ENCODE assay signal across 17 cellular contexts in the genomic region with DNA sequence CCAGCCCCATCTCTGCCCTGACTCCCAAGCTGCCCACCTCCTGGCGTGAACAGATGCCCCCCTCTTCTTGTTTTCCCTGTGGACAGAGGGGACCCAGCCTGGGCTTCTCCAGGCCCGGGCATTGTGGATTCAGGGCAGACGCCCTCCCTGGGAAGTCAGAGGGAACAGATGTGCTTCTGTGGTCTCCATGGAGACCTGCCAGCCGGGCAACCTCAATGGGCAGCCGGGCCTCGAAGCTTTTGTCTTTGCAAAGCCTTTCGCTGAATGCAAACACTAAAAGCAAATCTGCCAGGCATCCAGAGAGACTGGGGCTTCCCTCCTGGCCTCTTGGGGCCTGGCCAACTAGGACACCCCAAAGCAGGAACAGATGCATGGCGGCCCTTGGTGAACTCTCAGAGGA.
DNase-seq lines count a peak whose midpoint lies in the region; ATAC-seq and TF ChIP-seq lines count a peak whose summit lies in the region.
"Had no signal": no experiment of that assay in that cellular context is flagged by ENCODE, and none has a peak within 500 bp of the region (broad histone marks: within the 10 kb centered on the region; RNA-seq: fewer than 3 reads in every experiment).

No MANE protein-coding gene starts in this region.

- no peak overlapping the region for H4K5ac ChIP-seq in mesendoderm (ENCODE audit: low read length)

- no peak overlapping the region for H3K18ac ChIP-seq in mesendoderm (ENCODE audit: low read length)

- no peak overlapping the region for H3K9ac ChIP-seq in mesendoderm (ENCODE audit: low read length)
- H3K9ac ChIP-seq: BLaER1 treated with 17β-estradiol and CSF1 and Interleukin-3, amounts not matched to agents 10 nM and 100 nM; parathyroid adenoma had no signal

- no peak overlapping the region for H4K8ac ChIP-seq in mesendoderm (ENCODE audit: low read depth, low read length)

- no CpG with 5 or more reads among the region's 8 CpGs for WGBS in mesendoderm (ENCODE audit: extremely low coverage, insufficient coverage, low lambda C conversion rate)
- 75 to 95% (median 89%) methylated on average over 8 of the region's 8 CpGs for WGBS in spleen, 5 donors

- H3K27ac ChIP-seq in mesendoderm (ENCODE audit: low read depth, low read length) (no peak overlapping the region), spleen (no peak overlapping the region)
- H3K27ac ChIP-seq: BLaER1 treated with 17β-estradiol and CSF1 and Interleukin-3, amounts not matched to agents 10 nM and 100 nM; breast epithelium; parathyroid adenoma had no signal

- H3K23ac ChIP-seq in mesendoderm (ENCODE audit: low read length) = no peak overlapping the region

- H3K56ac ChIP-seq in mesendoderm (ENCODE audit: low read length) = no peak overlapping the region

- no peak for TF ChIP-seq POLR2A in spleen (IDR thresholded peaks at IDR 0.05)

- no peak for ATAC-seq in HG02884 (IDR thresholded peaks at IDR 0.05; ENCODE audit: unreplicated experiment)
- ATAC-seq in activated CD4-positive, CD25-positive, alpha-beta regulatory T cell treated with anti-CD3 and anti-CD28 coated beads, Interleukin-2, amount 50 U/mL, for 24 hours = no peak
- ATAC-seq: activated CD4-positive, alpha-beta T cell treated with anti-CD3 and anti-CD28 coated beads for 36 hours; naive thymus-derived CD4-positive, alpha-beta T cell had no signal

- H3K36me3 ChIP-seq in mesendoderm (ENCODE audit: control insufficient read depth, insufficient read depth, low read length) (no peaks in the 10 kb centered on the region), spleen (no peaks in the 10 kb centered on the region)
- H3K36me3 ChIP-seq: BLaER1 treated with 17β-estradiol and CSF1 and Interleukin-3, amounts not matched to agents 10 nM and 100 nM; breast epithelium had no signal

- no peak overlapping the region for H2BK5ac ChIP-seq in mesendoderm (ENCODE audit: low read length)

- DNase-seq in C1 segment of cervical spinal cord (lab: John Stamatoyannopoulos, UW) (peak in 9 of 14 donors; percentile 4 to 69 (median 24)), NCI-H128 (lab: John Stamatoyannopoulos, UW; ENCODE audit: unreplicated experiment) (peak; percentile 74), NCI-H748 treated with DMSO at 0.1 percent for 48 hours (lab: John Stamatoyannopoulos, UW) (peak; percentile 10), mesendoderm (peak; percentile 14), spleen (no peak), NCI-H2227 treated with DMSO at 0.1 percent for 48 hours (lab: John Stamatoyannopoulos, UW) (no peak)
- DNase-seq: activated CD4-positive, alpha-beta T cell treated with anti-CD3 and anti-CD28 coated beads for 36 hours; foreskin fibroblast; naive thymus-derived CD4-positive, alpha-beta T cell; stimulated activated CD4-positive, alpha-beta T cell treated with anti-CD3 and anti-CD28 coated beads, Interleukin-4, amount 100 ng/mL, for 4 hours; SW 1271 had no signal

- H3K79me2 ChIP-seq in mesendoderm (ENCODE audit: control insufficient read depth, insufficient read depth, low read length) = no peaks in the 10 kb centered on the region
- H3K79me2 ChIP-seq: parathyroid adenoma had no signal

- intact Hi-C loops in spleen (cut with DNase I; ENCODE audit: low total_unique reads) = no loop called here

- no peak overlapping the region for H2BK15ac ChIP-seq in mesendoderm (replicated peaks; ENCODE audit: low read depth)

- H3K79me1 ChIP-seq in mesendoderm (ENCODE audit: low read length) = no peaks in the 10 kb centered on the region

- H3K4ac ChIP-seq in mesendoderm (ENCODE audit: low read depth, low read length) = no peak overlapping the region

- H2BK120ac ChIP-seq in mesendoderm (ENCODE audit: low read depth, low read length) = no peak overlapping the region

- H3K4me3 ChIP-seq in mesendoderm (ENCODE audit: low read length) = no peak overlapping the region
- H3K4me3 ChIP-seq in spleen = no peak overlapping the region
- H3K4me3 ChIP-seq: BLaER1 treated with 17β-estradiol and CSF1 and Interleukin-3, amounts not matched to agents 10 nM and 100 nM; breast epithelium; smooth muscle cell had no signal

- H2AK5ac ChIP-seq in mesendoderm (ENCODE audit: low read length) = no peak overlapping the region

- no peak for TF ChIP-seq CTCF in spleen (IDR thresholded peaks at IDR 0.05 in 8 of 11, conservative IDR thresholded peaks at IDR 0.05 in 3 of 11)

- no peaks in the 10 kb centered on the region for H3K27me3 ChIP-seq in mesendoderm (ENCODE audit: insufficient read depth, low read length, poor library complexity)
- peaks cover 0 to 5% (median 0%) of the 10 kb centered on the region in 7 donors for H3K27me3 ChIP-seq in spleen (replicated peaks in 1 of 7)
- H3K27me3 ChIP-seq: BLaER1 treated with 17β-estradiol and CSF1 and Interleukin-3, amounts not matched to agents 10 nM and 100 nM; breast epithelium had no signal

- H3K4me1 ChIP-seq in mesendoderm (ENCODE audit: control insufficient read depth, low read depth, low read length) = no peaks in the 10 kb centered on the region
- H3K4me1 ChIP-seq in spleen = no peaks in the 10 kb centered on the region
- H3K4me1 ChIP-seq: breast epithelium, parathyroid adenoma had no signal

- H3K4me2 ChIP-seq in mesendoderm (ENCODE audit: low read length) = no peak overlapping the region
- H3K4me2 ChIP-seq: BLaER1 treated with 17β-estradiol and CSF1 and Interleukin-3, amounts not matched to agents 10 nM and 100 nM; smooth muscle cell had no signal

- H3K9me3 ChIP-seq in spleen = peaks cover 0 to 21% (median 11%) of the 10 kb centered on the region in 8 donors

Comparison
In these comparisons a context has a peak if more than half of its experiments do, and no peak if none do; other contexts are left out.
1. DNase-seq: peak in C1 segment of cervical spinal cord (9 of 14), NCI-H128 (single experiment), NCI-H748 treated with DMSO at 0.1 percent for 48 hours (single experiment) and mesendoderm (single experiment); none in spleen (single experiment) and NCI-H2227 treated with DMSO at 0.1 percent for 48 hours (single experiment).